Comparison of ENCODE assay signal across 1 cellular context in the genomic region with DNA sequence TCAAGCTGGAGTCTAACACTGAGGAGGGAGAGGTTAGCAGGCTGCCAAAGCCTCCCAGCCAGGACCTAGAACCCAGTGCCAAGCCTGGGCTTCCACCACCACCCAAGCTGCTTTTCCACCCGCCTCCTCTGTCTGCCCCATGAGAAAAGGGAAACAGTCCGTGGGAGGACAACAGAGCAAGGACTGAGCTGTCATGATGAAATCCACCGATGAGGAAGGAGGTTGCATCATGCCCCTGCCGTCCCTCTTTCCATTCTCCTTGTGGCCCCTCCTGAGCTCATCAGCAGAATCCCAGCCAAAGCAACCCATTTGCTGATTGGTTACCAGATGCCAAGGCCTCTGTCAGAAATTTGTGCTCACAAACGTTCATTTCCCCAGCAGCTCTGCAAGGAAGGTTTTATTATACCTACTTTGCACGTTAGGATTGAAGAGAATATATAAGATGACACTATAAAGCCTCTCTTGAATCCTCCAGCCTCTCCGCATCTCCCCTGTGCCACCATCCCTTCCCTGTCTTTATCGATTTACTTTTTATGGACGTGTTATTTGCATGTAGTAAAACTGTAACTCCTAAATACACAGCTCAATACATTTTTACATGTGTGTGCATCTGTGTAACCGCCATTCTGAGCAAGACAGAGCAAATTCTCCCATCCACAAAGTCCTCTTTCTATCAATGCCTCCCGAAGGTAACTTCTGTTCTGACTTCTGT.
TF ChIP-seq lines count a peak whose summit lies in the region.

No MANE protein-coding gene starts in this region.

TF ChIP-seq in HEK293, 187 proteins besides CTCF, POLR2A, EP300 and RAD21 (continued from another document):
- peak; percentile 71; the same call in 1 of the 2 replicates for TF ChIP-seq EGR2 (tag by site-specific recombination; IDR thresholded peaks at IDR 0.05; ENCODE audit: low read depth)
TF ChIP-seq in HEK293: peak in this region for 3.
